ENCODE assay signal across 1 cellular context in genomic region chr6:137094411-137095008, GRCh38.
TF ChIP-seq lines count a peak whose summit lies in the region.

No MANE protein-coding gene starts in this region.

TF ChIP-seq in WTC11, 78 proteins besides CTCF, POLR2A, EP300 and RAD21 (continued from another document):
- TF ChIP-seq ATF2 (CRISPR knock-in tag; IDR thresholded peaks at IDR 0.05; ENCODE audit: borderline replicate concordance, low read depth) (no peak), ATF6 (CRISPR knock-in tag; IDR thresholded peaks at IDR 0.05) (no peak), OVOL2 (CRISPR knock-in tag; IDR thresholded peaks at IDR 0.05; ENCODE audit: borderline replicate concordance) (no peak), RORB (CRISPR knock-in tag; IDR thresholded peaks at IDR 0.05) (no peak), PRDM15 (CRISPR knock-in tag; IDR thresholded peaks at IDR 0.05) (no peak), RELA (CRISPR knock-in tag; IDR thresholded peaks at IDR 0.05; ENCODE audit: borderline replicate concordance) (no peak), FOXP1 (CRISPR knock-in tag; IDR thresholded peaks at IDR 0.05; ENCODE audit: borderline replicate concordance) (no peak)
